Comparison of ENCODE assay signal across 10 cellular contexts in genomic region chr15:90593469-90594158, GRCh38.
DNase-seq lines count a peak whose midpoint lies in the region; ATAC-seq and TF ChIP-seq lines count a peak whose summit lies in the region.
"Had no signal": no experiment of that assay in that cellular context is flagged by ENCODE, and none has a peak within 500 bp of the region (broad histone marks: within the 10 kb centered on the region; RNA-seq: fewer than 3 reads in every experiment).

No MANE protein-coding gene starts in this region.

- POLR2A ChIA-PET in T-cell (lab: Charles Lee), result interaction anchor here in 1 of 2 donors (1.1 kb wide), 1 partner anchor 32 kb away, joined by 4 read pairs; no protein-coding TSS in a partner anchor

- peak overlapping the region; percentile 97 for H3K27ac Mint-ChIP-seq in activated T-cell treated with anti-CD3 and anti-CD28 coated beads, Interleukin-2, amount 50 U/mL, for 72 hours
- peak overlapping the region; percentile 100 for H3K27ac Mint-ChIP-seq in T-cell
- H3K27ac Mint-ChIP-seq in chondrocyte (ENCODE audit: unreplicated experiment), result no peak overlapping the region

- H3K4me3 Mint-ChIP-seq in activated T-cell treated with anti-CD3 and anti-CD28 coated beads, Interleukin-2, amount 50 U/mL, for 72 hours, result peak overlapping the region; percentile 80 to 81
- peak overlapping the region; percentile 64 to 85 (median 78) for H3K4me3 Mint-ChIP-seq in T-cell
- H3K4me3 Mint-ChIP-seq in chondrocyte (ENCODE audit: unreplicated experiment), result no peak overlapping the region
- H3K4me3 Mint-ChIP-seq: neural crest cell had no signal

- H3K9me3 ChIP-seq in esophagus muscularis mucosa, result no peaks in the 10 kb centered on the region
- no peaks in the 10 kb centered on the region for H3K9me3 ChIP-seq in suprapubic skin
- H3K9me3 ChIP-seq in testis, result no peaks in the 10 kb centered on the region
- H3K9me3 ChIP-seq: MG63 had no signal

- H3K36me3 Mint-ChIP-seq in activated T-cell treated with anti-CD3 and anti-CD28 coated beads, Interleukin-2, amount 50 U/mL, for 72 hours (ENCODE audit: insufficient read depth in 2 of 2), result peaks cover 11 to 22% of the 10 kb centered on the region in 2 donors
- H3K36me3 Mint-ChIP-seq in T-cell (peaks cover 32% of the 10 kb centered on the region), chondrocyte (ENCODE audit: low read depth) (peaks cover 20% of the 10 kb centered on the region)

- no peaks in the 10 kb centered on the region for H3K27me3 Mint-ChIP-seq in activated T-cell treated with anti-CD3 and anti-CD28 coated beads, Interleukin-2, amount 50 U/mL, for 72 hours (ENCODE audit: low read depth)
- no peaks in the 10 kb centered on the region for H3K27me3 Mint-ChIP-seq in T-cell
- H3K27me3 Mint-ChIP-seq in chondrocyte (ENCODE audit: low read depth), result no peaks in the 10 kb centered on the region

- H3K36me3 ChIP-seq in esophagus muscularis mucosa, result peaks cover 0 to 14% (median 3%) of the 10 kb centered on the region in 4 donors
- no peaks in the 10 kb centered on the region for H3K36me3 ChIP-seq in suprapubic skin
- H3K36me3 ChIP-seq in testis (ENCODE audit: low read depth, missing control alignments), result no peaks in the 10 kb centered on the region

- no peak overlapping the region for H3K4me3 ChIP-seq in esophagus muscularis mucosa
- H3K4me3 ChIP-seq in suprapubic skin, result no peak overlapping the region
- no peak overlapping the region for H3K4me3 ChIP-seq in testis
- H3K4me3 ChIP-seq: MG63 had no signal

- peaks cover 44 to 86% (median 73%) of the 10 kb centered on the region in 4 donors for H3K4me1 ChIP-seq in esophagus muscularis mucosa
- H3K4me1 ChIP-seq in suprapubic skin, result peaks cover 46% of the 10 kb centered on the region
- peaks cover 23% of the 10 kb centered on the region for H3K4me1 ChIP-seq in testis

- TF ChIP-seq CTCF in esophagus muscularis mucosa (IDR thresholded peaks at IDR 0.05) (no peak), suprapubic skin (IDR thresholded peaks at IDR 0.05) (no peak), testis (IDR thresholded peaks at IDR 0.05) (no peak), chondrocyte (IDR thresholded peaks at IDR 0.05) (no peak)

- H3K4me1 Mint-ChIP-seq in activated T-cell treated with anti-CD3 and anti-CD28 coated beads, Interleukin-2, amount 50 U/mL, for 72 hours (ENCODE audit: low read depth), result peaks cover 78% of the 10 kb centered on the region
- H3K4me1 Mint-ChIP-seq in T-cell, result peaks cover 74 to 81% (median 76%) of the 10 kb centered on the region in 3 donors
- peaks cover 20% of the 10 kb centered on the region for H3K4me1 Mint-ChIP-seq in chondrocyte (ENCODE audit: low read depth)

- 77% methylated on average over 10 of the region's 10 CpGs for WGBS in esophagus muscularis mucosa
- 86% methylated on average over 10 of the region's 10 CpGs for WGBS in suprapubic skin
- WGBS in testis, 2 donors, result 76 to 77% methylated on average over 10 of the region's 10 CpGs

- TF ChIP-seq EP300 in esophagus muscularis mucosa (IDR thresholded peaks at IDR 0.05) (no peak), suprapubic skin (IDR thresholded peaks at IDR 0.05) (no peak)

- no peak for DNase-seq in activated T-cell treated with anti-CD3 and anti-CD28 coated beads, Interleukin-2, amount 50 U/mL, for 72 hours
- DNase-seq in activated T-cell treated with anti-CD3 and anti-CD28 coated beads, Interleukin-2, amount 50 U/mL, for 48 hours, result no peak
- DNase-seq in T-cell (no peak), esophagus muscularis mucosa (ENCODE audit: extremely low spot score) (no peak), suprapubic skin (ENCODE audit: low spot score in 2 of 2) (no peak), testis (no peak), chondrocyte (ENCODE audit: low spot score) (no peak)
- DNase-seq: MG63 had no signal

- CTCF ChIA-PET in T-cell (lab: Charles Lee), result interaction anchor here in 1 of 2 donors (0.6 to 1.1 kb wide), 3 partner anchors 54 to 338 kb away, joined by 3 to 4 read pairs (median 4); no protein-coding TSS in a partner anchor

- H3K9me3 Mint-ChIP-seq in activated T-cell treated with anti-CD3 and anti-CD28 coated beads, Interleukin-2, amount 50 U/mL, for 72 hours, result no peaks in the 10 kb centered on the region
- H3K9me3 Mint-ChIP-seq in T-cell (no peaks in the 10 kb centered on the region), chondrocyte (ENCODE audit: low read depth) (no peaks in the 10 kb centered on the region)
- H3K9me3 Mint-ChIP-seq: neural crest cell had no signal

- no peak for TF ChIP-seq POLR2A in esophagus muscularis mucosa (IDR thresholded peaks at IDR 0.05; ENCODE audit: low read depth)
- no peak for TF ChIP-seq POLR2A in suprapubic skin (IDR thresholded peaks at IDR 0.05)
- no peak for TF ChIP-seq POLR2A in testis (IDR thresholded peaks at IDR 0.05)

- intact Hi-C loops in esophagus muscularis mucosa (cut with DNase I) (no loop called here), testis (cut with DNase I; ENCODE audit: low total_unique reads) (no loop called here)

- H3K27ac ChIP-seq in esophagus muscularis mucosa (replicated peaks in 1 of 4) (peak overlapping the region; percentile 62 to 73 (median 68)), suprapubic skin (peak overlapping the region; percentile 30), testis (peak overlapping the region in 1 of 2 donors; percentile 44)

- H3K27me3 ChIP-seq in esophagus muscularis mucosa (no peaks in the 10 kb centered on the region), suprapubic skin (no peaks in the 10 kb centered on the region), testis (no peaks in the 10 kb centered on the region)
- H3K27me3 ChIP-seq: MG63 had no signal

- ATAC-seq in activated T-cell treated with anti-CD3 and anti-CD28 coated beads, Interleukin-2, amount 50 U/mL, for 72 hours (replicated peaks in 1 of 2), result no peak
- ATAC-seq in T-cell (replicated peaks in 1 of 4) (no peak), HG03342 (IDR thresholded peaks at IDR 0.05; ENCODE audit: unreplicated experiment) (no peak)
